ENCODE assay signal across 19 cellular contexts in genomic region chr14:96173646-96174475, GRCh38. TPM values are rescaled to one million over a fixed set of nuclear protein-coding genes. Genes with fewer than 3 reads are reported as not detected.
"Had no signal": no experiment of that assay in that cellular context is flagged by ENCODE, and none has a peak within 500 bp of the region (broad histone marks: within the 10 kb centered on the region; RNA-seq: fewer than 3 reads in every experiment).

No MANE protein-coding gene starts in this region.

- DNase-seq: activated CD4-positive, alpha-beta T cell treated with anti-CD3 and anti-CD28 coated beads for 48 hours; activated CD8-positive, alpha-beta T cell treated with anti-CD3 and anti-CD28 coated beads for 36 hours; activated naive CD4-positive, alpha-beta T cell treated with Interleukin-2 at 50 U/mL for 16 hours; activated naive CD8-positive, alpha-beta T cell treated with anti-CD3 and anti-CD28 coated beads, Interleukin-2, amount 50 U/mL, for 24 hours; activated T-cell treated with anti-CD3 and anti-CD28 coated beads, Interleukin-2, amount 50 U/mL, for 1 hour; anterior cingulate cortex; gastrocnemius medialis; heart right ventricle; left cardiac atrium; naive thymus-derived CD8-positive, alpha-beta T cell; right lobe of liver; stimulated activated CD4-positive, alpha-beta T cell treated with anti-CD3 and anti-CD28 coated beads, Interleukin-4, amount 100 ng/mL, for 4 hours had no signal

- H3K27me3 ChIP-seq: gastrocnemius medialis, pancreas, right lobe of liver had no signal

- H3K36me3 ChIP-seq: gastrocnemius medialis, heart right ventricle, pancreas, right lobe of liver had no signal

- H3K4me1 ChIP-seq: pancreas, right lobe of liver had no signal

- H3K9me3 ChIP-seq: gastrocnemius medialis, heart right ventricle, pancreas, right lobe of liver had no signal

- H3K27ac ChIP-seq: coronary artery, gastrocnemius medialis, heart right ventricle, pancreas, right lobe of liver had no signal

- H3K4me3 Mint-ChIP-seq: activated CD8-positive, alpha-beta T cell treated with anti-CD3 and anti-CD28 coated beads for 36 hours; activated naive CD8-positive, alpha-beta T cell treated with anti-CD3 and anti-CD28 coated beads, Interleukin-2, amount 50 U/mL, for 24 hours; activated T-helper 17 cell treated with anti-CD3 and anti-CD28 coated beads, Interleukin-2, amount 50 U/mL, for 72 hours; brain; central memory CD8-positive, alpha-beta T cell; naive thymus-derived CD8-positive, alpha-beta T cell; stimulated activated memory B cell treated with anti-CD40 and anti-IgM and Interleukin-4, amounts not matched to agents 10 μg/mL and 1 μg/mL and 100 μg/mL, for 72 hours; T-helper 1 cell treated with Interleukin-12 subunit alpha and Interleukin-12 subunit beta and Interleukin-4 antibody, amounts not matched to agents 30 μg/mL and 1 μg/mL, for 36 hours had no signal

- ATAC-seq: activated CD8-positive, alpha-beta T cell treated with anti-CD3 and anti-CD28 coated beads for 36 hours; activated naive CD8-positive, alpha-beta T cell treated with anti-CD3 and anti-CD28 coated beads, Interleukin-2, amount 50 U/mL, for 24 hours; activated T-helper 17 cell treated with anti-CD3 and anti-CD28 coated beads, Interleukin-2, amount 50 U/mL, for 72 hours; gastrocnemius medialis; heart right ventricle; left cardiac atrium; naive thymus-derived CD8-positive, alpha-beta T cell; pancreas; stimulated activated memory B cell treated with anti-CD40 and anti-IgM and Interleukin-4, amounts not matched to agents 10 μg/mL and 1 μg/mL and 100 μg/mL, for 72 hours had no signal

- H3K36me3 Mint-ChIP-seq: brain; naive thymus-derived CD8-positive, alpha-beta T cell; stimulated activated memory B cell treated with anti-CD40 and anti-IgM and Interleukin-4, amounts not matched to agents 10 μg/mL and 1 μg/mL and 100 μg/mL, for 72 hours had no signal

- H3K9me3 Mint-ChIP-seq: activated CD8-positive, alpha-beta T cell treated with anti-CD3 and anti-CD28 coated beads for 36 hours; activated naive CD8-positive, alpha-beta T cell treated with anti-CD3 and anti-CD28 coated beads, Interleukin-2, amount 50 U/mL, for 24 hours; activated T-helper 17 cell treated with anti-CD3 and anti-CD28 coated beads, Interleukin-2, amount 50 U/mL, for 72 hours; brain; central memory CD8-positive, alpha-beta T cell; naive thymus-derived CD8-positive, alpha-beta T cell; stimulated activated memory B cell treated with anti-CD40 and anti-IgM and Interleukin-4, amounts not matched to agents 10 μg/mL and 1 μg/mL and 100 μg/mL, for 72 hours; T-helper 1 cell treated with Interleukin-12 subunit alpha and Interleukin-12 subunit beta and Interleukin-4 antibody, amounts not matched to agents 30 μg/mL and 1 μg/mL, for 36 hours had no signal

- H3K4me3 ChIP-seq: coronary artery, gastrocnemius medialis, heart right ventricle, pancreas, right lobe of liver had no signal

- H3K27ac Mint-ChIP-seq: activated CD8-positive, alpha-beta T cell treated with anti-CD3 and anti-CD28 coated beads for 36 hours; activated naive CD8-positive, alpha-beta T cell treated with anti-CD3 and anti-CD28 coated beads, Interleukin-2, amount 50 U/mL, for 24 hours; activated T-helper 17 cell treated with anti-CD3 and anti-CD28 coated beads, Interleukin-2, amount 50 U/mL, for 72 hours; brain; stimulated activated memory B cell treated with anti-CD40 and anti-IgM and Interleukin-4, amounts not matched to agents 10 μg/mL and 1 μg/mL and 100 μg/mL, for 72 hours; T-helper 1 cell treated with Interleukin-12 subunit alpha and Interleukin-12 subunit beta and Interleukin-4 antibody, amounts not matched to agents 30 μg/mL and 1 μg/mL, for 36 hours had no signal

- H3K4me1 Mint-ChIP-seq: activated T-helper 17 cell treated with anti-CD3 and anti-CD28 coated beads, Interleukin-2, amount 50 U/mL, for 72 hours; central memory CD8-positive, alpha-beta T cell; stimulated activated memory B cell treated with anti-CD40 and anti-IgM and Interleukin-4, amounts not matched to agents 10 μg/mL and 1 μg/mL and 100 μg/mL, for 72 hours had no signal

RNA-seq across cellular contexts. Expression of gene BDKRB2, which starts 30.8 kb away (rescaled TPM):
- total RNA-seq: activated CD8-positive, alpha-beta T cell treated with anti-CD3 and anti-CD28 coated beads for 36 hours; activated T-helper 17 cell treated with anti-CD3 and anti-CD28 coated beads, Interleukin-2, amount 50 U/mL, for 72 hours; naive thymus-derived CD8-positive, alpha-beta T cell had no signal
- polyA plus RNA-seq: naive thymus-derived CD8-positive, alpha-beta T cell had no signal
